Comparison of ENCODE assay signal across 9 cellular contexts in the genomic region with DNA sequence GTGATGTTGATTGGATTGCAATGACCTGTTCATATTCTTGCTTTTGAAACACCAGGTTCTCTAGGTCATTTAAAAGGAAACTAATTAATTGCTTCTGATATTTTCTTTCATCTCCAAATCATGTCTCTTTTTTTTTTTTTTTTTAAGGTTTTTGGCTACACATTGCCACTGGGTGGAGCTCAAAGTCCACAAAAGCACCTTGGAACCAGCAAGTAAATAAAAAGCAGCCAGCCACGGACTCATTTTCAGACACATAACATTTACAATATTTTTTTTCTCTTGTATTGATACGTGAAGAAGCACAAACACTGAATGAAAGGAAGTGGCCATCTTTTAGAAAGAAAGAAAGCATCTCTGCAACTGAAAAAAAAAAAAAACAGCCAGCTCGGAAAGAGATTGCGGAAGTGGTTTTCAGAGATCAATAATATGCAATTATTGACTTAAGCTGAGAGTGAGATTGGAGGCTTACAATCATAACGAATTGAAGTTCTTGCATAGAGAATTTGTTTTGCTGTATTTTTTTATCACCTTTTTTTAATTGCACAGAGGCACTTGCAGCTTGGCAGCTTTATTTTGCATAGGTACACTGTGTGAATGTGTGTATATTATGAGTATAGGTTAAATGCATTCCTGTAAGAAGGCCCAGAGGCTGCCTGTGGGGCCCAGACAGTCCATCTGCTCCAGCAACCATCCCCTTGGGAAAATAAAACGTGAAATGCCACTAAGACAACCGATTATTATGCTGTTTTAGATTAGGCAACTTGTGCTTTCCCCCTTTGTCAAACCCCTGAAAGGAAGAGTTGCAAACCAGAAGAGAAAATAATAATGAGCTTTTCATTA. TPM values are rescaled to one million over a fixed set of nuclear protein-coding genes. Genes with fewer than 3 reads are reported as not detected.
DNase-seq lines count a peak whose midpoint lies in the region; ATAC-seq lines count a peak whose summit lies in the region.
"Had no signal": no experiment of that assay in that cellular context is flagged by ENCODE, and none has a peak within 500 bp of the region (broad histone marks: within the 10 kb centered on the region; RNA-seq: fewer than 3 reads in every experiment).

No MANE protein-coding gene starts in this region.

- no peaks in the 10 kb centered on the region for H3K4me1 ChIP-seq in skeletal muscle satellite cell (ENCODE audit: control insufficient read depth, insufficient read depth, low read length)

- H3K9me3 ChIP-seq in skeletal muscle satellite cell (replicated peaks; ENCODE audit: low read length), result no peaks in the 10 kb centered on the region

- intact Hi-C loops in left cardiac atrium (cut with DNase I), result no loop called here

- H3K36me3 Mint-ChIP-seq in activated T-cell treated with anti-CD3 and anti-CD28 coated beads, Interleukin-2, amount 50 U/mL, for 72 hours (ENCODE audit: insufficient read depth in 2 of 2), result no peaks in the 10 kb centered on the region

- no peaks in the 10 kb centered on the region for H3K36me3 ChIP-seq in skeletal muscle satellite cell (ENCODE audit: insufficient read depth, low read length)

- H3K9ac ChIP-seq in skeletal muscle satellite cell (ENCODE audit: low read depth, low read length), result no peak overlapping the region

- no peak for ATAC-seq in activated T-cell treated with anti-CD3 and anti-CD28 coated beads, Interleukin-2, amount 50 U/mL, for 72 hours (replicated peaks in 1 of 2)
- no peak for ATAC-seq in left cardiac atrium
- no peak for ATAC-seq in HG02588 (IDR thresholded peaks at IDR 0.05; ENCODE audit: unreplicated experiment)
- no peak for ATAC-seq in HG02973 (IDR thresholded peaks at IDR 0.05; ENCODE audit: unreplicated experiment)

- no peaks in the 10 kb centered on the region for H3K9me3 Mint-ChIP-seq in activated T-cell treated with anti-CD3 and anti-CD28 coated beads, Interleukin-2, amount 50 U/mL, for 72 hours

- peaks cover 7% of the 10 kb centered on the region for H3K4me1 Mint-ChIP-seq in activated T-cell treated with anti-CD3 and anti-CD28 coated beads, Interleukin-2, amount 50 U/mL, for 72 hours (ENCODE audit: low read depth)

- DNase-seq in EL, result peak; percentile 69
- peak; percentile 10 for DNase-seq in HK-2 (ENCODE audit: unreplicated experiment)
- DNase-seq in NCI-H69 (lab: John Stamatoyannopoulos, UW), result peak; percentile 71
- peak; percentile 39 to 40 for DNase-seq in activated T-cell treated with anti-CD3 and anti-CD28 coated beads, Interleukin-2, amount 50 U/mL, for 72 hours
- peak; percentile 36 for DNase-seq in left cardiac atrium

- H3K4me3 Mint-ChIP-seq in activated T-cell treated with anti-CD3 and anti-CD28 coated beads, Interleukin-2, amount 50 U/mL, for 72 hours, result peak overlapping the region in 1 of 2 donors; percentile 72

- H3K27me3 ChIP-seq in skeletal muscle satellite cell (ENCODE audit: control insufficient read depth, insufficient read depth, low read length), result peaks cover 47% of the 10 kb centered on the region

- peaks cover 18% of the 10 kb centered on the region for H3K27me3 Mint-ChIP-seq in activated T-cell treated with anti-CD3 and anti-CD28 coated beads, Interleukin-2, amount 50 U/mL, for 72 hours (ENCODE audit: low read depth)

- no peak overlapping the region for H3K4me3 ChIP-seq in skeletal muscle satellite cell (ENCODE audit: low read length)

- peak overlapping the region; percentile 38 for H3K27ac Mint-ChIP-seq in activated T-cell treated with anti-CD3 and anti-CD28 coated beads, Interleukin-2, amount 50 U/mL, for 72 hours

- peak overlapping the region; percentile 37 for H3K4me2 ChIP-seq in skeletal muscle satellite cell (ENCODE audit: low read length)

RNA-seq across cellular contexts. Expression of a gene that starts 28.2 kb away (rescaled TPM):
- total RNA-seq in activated T-cell treated with anti-CD3 and anti-CD28 coated beads, Interleukin-2, amount 50 U/mL, for 72 hours, result not detected
- 1 to 10 TPM; 1.2 to 5.6 TPM for total RNA-seq in left cardiac atrium
- not detected in 2 replicates for total RNA-seq in skeletal muscle satellite cell (2012; rRNA removed)
- total RNA-seq: urinary bladder had no signal

Comparison
In these comparisons a context has a peak if more than half of its experiments do, and no peak if none do; other contexts are left out.
1. DNase-seq: peak in every context shown above with its lines; median percentile 71 in NCI-H69; 69 in EL; 40 in activated T-cell treated with anti-CD3 and anti-CD28 coated beads, Interleukin-2, amount 50 U/mL, for 72 hours; 36 in left cardiac atrium; 10 in HK-2.